17 cellular contexts compared by ENCODE assay signal in the genomic region with DNA sequence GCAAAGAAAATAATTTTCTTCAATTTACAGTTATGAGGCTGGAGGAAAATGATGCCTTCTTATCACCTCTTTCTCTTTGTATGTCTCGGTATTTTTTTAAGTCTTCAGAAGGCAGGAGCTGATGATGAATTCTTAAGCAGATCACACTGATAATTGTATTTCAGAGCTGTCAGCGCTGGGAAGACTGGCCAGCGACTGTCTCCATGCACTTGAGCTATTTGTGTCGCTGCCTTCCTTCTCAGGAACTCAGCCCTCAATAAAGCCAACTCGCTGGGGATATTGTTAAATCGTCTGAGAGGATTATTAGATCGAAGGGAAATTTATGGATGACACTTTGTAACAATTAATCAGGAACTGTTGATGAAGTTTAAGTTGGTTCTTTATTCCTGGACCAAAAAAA.
"Had no signal": no experiment of that assay in that cellular context is flagged by ENCODE, and none has a peak within 500 bp of the region (broad histone marks: within the 10 kb centered on the region; RNA-seq: fewer than 3 reads in every experiment).

No MANE protein-coding gene starts in this region.

- H3K9me3 ChIP-seq: adrenal gland, gastrocnemius medialis, neutrophil, testis, upper lobe of left lung had no signal

- H3K79me2 ChIP-seq: parathyroid adenoma had no signal

- H3K36me3 ChIP-seq: adrenal gland, breast epithelium, gastrocnemius medialis, neutrophil, upper lobe of left lung had no signal

- H2AFZ ChIP-seq: parathyroid adenoma had no signal

- H3K4me3 ChIP-seq: adrenal gland had no signal

- H3K27me3 ChIP-seq: adrenal gland, breast epithelium, gastrocnemius medialis, testis, upper lobe of left lung had no signal

- ATAC-seq: activated CD4-positive, alpha-beta T cell treated with anti-CD3 and anti-CD28 coated beads for 36 hours; activated naive CD4-positive, alpha-beta T cell treated with anti-CD3 and anti-CD28 coated beads, Interleukin-2, amount 50 U/mL, for 72 hours; gastrocnemius medialis; natural killer cell; stimulated activated naive CD8-positive, alpha-beta T cell treated with anti-CD3 and anti-CD28 coated beads, Interleukin-15, amount 100 ng/mL, for 72 hours; WTC11 had no signal

- H3K9ac ChIP-seq: parathyroid adenoma had no signal

- H3K27ac ChIP-seq: adrenal gland, breast epithelium, neutrophil, parathyroid adenoma, testis, upper lobe of left lung had no signal

- H3K4me3 Mint-ChIP-seq: activated CD4-positive, alpha-beta T cell treated with anti-CD3 and anti-CD28 coated beads for 36 hours; natural killer cell; stimulated activated naive CD8-positive, alpha-beta T cell treated with anti-CD3 and anti-CD28 coated beads, Interleukin-15, amount 100 ng/mL, for 72 hours; T-helper 2 cell treated with Interferon-gamma antibody and Interleukin-4, amounts not matched to agents 5 μg/mL and 100 μg/mL, for 36 hours; WTC11 had no signal

- H3K9me3 Mint-ChIP-seq: activated naive CD4-positive, alpha-beta T cell treated with anti-CD3 and anti-CD28 coated beads, Interleukin-2, amount 50 U/mL, for 72 hours; natural killer cell; stimulated activated naive CD8-positive, alpha-beta T cell treated with anti-CD3 and anti-CD28 coated beads, Interleukin-15, amount 100 ng/mL, for 72 hours; T-helper 2 cell treated with Interferon-gamma antibody and Interleukin-4, amounts not matched to agents 5 μg/mL and 100 μg/mL, for 36 hours; WTC11 had no signal

- H3K36me3 Mint-ChIP-seq: activated naive CD4-positive, alpha-beta T cell treated with anti-CD3 and anti-CD28 coated beads, Interleukin-2, amount 50 U/mL, for 72 hours; natural killer cell; WTC11 had no signal

- DNase-seq: activated CD4-positive, alpha-beta T cell treated with anti-CD3 and anti-CD28 coated beads for 36 hours; activated CD4-positive, alpha-beta T cell treated with anti-CD3 and anti-CD28 coated beads, Interleukin-2, amount 50 U/mL, for 48 hours; activated gamma-delta T cell treated with Interleukin-2 at 50 U/mL for 16 hours; effector CD4-positive, alpha-beta T cell; gastrocnemius medialis; mesenchymal stem cell; natural killer cell; stimulated activated naive CD8-positive, alpha-beta T cell treated with anti-CD3 and anti-CD28 coated beads, Interleukin-15, amount 100 ng/mL, for 72 hours; testis; upper lobe of left lung had no signal

- H3K27ac Mint-ChIP-seq: activated CD4-positive, alpha-beta T cell treated with anti-CD3 and anti-CD28 coated beads for 36 hours; activated naive CD4-positive, alpha-beta T cell treated with anti-CD3 and anti-CD28 coated beads, Interleukin-2, amount 50 U/mL, for 72 hours; natural killer cell; stimulated activated naive CD8-positive, alpha-beta T cell treated with anti-CD3 and anti-CD28 coated beads, Interleukin-15, amount 100 ng/mL, for 72 hours; T-helper 2 cell treated with Interferon-gamma antibody and Interleukin-4, amounts not matched to agents 5 μg/mL and 100 μg/mL, for 36 hours; WTC11 had no signal

- H3K4me1 ChIP-seq: adrenal gland, breast epithelium, gastrocnemius medialis, parathyroid adenoma, testis, upper lobe of left lung had no signal
